In genomic region chr6:90256698-90257485, GRCh38 we compare ENCODE assay signal across 1 cellular context.
A peak's percentile ranks its signal among the peaks of the same experiment; 100 is the strongest.
TF ChIP-seq lines count a peak whose summit lies in the region.

No MANE protein-coding gene starts in this region.

TF ChIP-seq in endothelial cell of umbilical vein, 7 proteins besides CTCF, POLR2A, EP300 and RAD21:
- peak; percentile 69 for TF ChIP-seq JUN (IDR thresholded peaks at IDR 0.05; ENCODE audit: borderline replicate concordance, insufficient read depth, insufficient read length, low read depth)
- TF ChIP-seq FOS (IDR thresholded peaks at IDR 0.05; ENCODE audit: borderline replicate concordance, insufficient read depth, low read length): peak; percentile 29
- TF ChIP-seq GATA2 (IDR thresholded peaks at IDR 0.05; ENCODE audit: insufficient read depth, insufficient read length, low read depth, low read length): no peak
